16 cellular contexts compared by ENCODE assay signal in the genomic region with DNA sequence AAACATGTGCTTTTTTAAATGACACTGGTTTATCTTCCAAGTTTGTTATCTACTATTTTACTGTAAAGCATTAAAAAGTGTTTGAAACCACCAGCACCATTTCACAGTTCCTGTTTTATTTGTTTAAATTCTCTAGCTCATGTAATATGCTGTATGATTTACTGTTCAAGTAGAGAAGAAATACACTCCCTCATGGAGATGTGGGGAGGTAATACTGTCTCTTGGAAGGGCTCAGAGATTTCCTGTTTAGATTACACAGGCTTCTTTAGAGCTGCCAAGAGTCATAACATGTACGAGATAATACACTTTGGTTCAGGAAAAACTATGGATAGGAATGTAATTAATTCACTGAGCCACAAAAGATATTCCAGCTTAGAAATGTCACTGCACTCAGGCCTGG.
A peak's percentile ranks its signal among the peaks of the same experiment; 100 is the strongest.
DNase-seq lines count a peak whose midpoint lies in the region; ATAC-seq and TF ChIP-seq lines count a peak whose summit lies in the region.
"Had no signal": no experiment of that assay in that cellular context is flagged by ENCODE, and none has a peak within 500 bp of the region (broad histone marks: within the 10 kb centered on the region; RNA-seq: fewer than 3 reads in every experiment).

No MANE protein-coding gene starts in this region.

- H3K27ac ChIP-seq in left ventricle myocardium inferior (replicated peaks) (peak overlapping the region; percentile 30), mesenchymal stem cell (ENCODE audit: low read length, poor library complexity, severe bottlenecking) (no peak overlapping the region), subcutaneous abdominal adipose tissue (ENCODE audit: low read depth, low read length) (peak overlapping the region; percentile 14)
- H3K27ac ChIP-seq: tibial nerve had no signal

- WGBS in mesenchymal stem cell = 0% methylated on average over 1 of the region's 1 CpG

- H3K4me1 ChIP-seq in left ventricle myocardium inferior = peaks cover 25% of the 10 kb centered on the region
- H3K4me1 ChIP-seq in mesenchymal stem cell (ENCODE audit: control insufficient read depth, insufficient read depth, low read depth, low read length) = no peaks in the 10 kb centered on the region
- peaks cover 0 to 26% (median 21%) of the 10 kb centered on the region in 5 donors for H3K4me1 ChIP-seq in subcutaneous abdominal adipose tissue (ENCODE audit: control insufficient read depth in 5 of 5, insufficient read depth in 5 of 5, low read length in 5 of 5)

- no peak overlapping the region for H4K91ac ChIP-seq in mesenchymal stem cell (ENCODE audit: low read length)

- H3K4me2 ChIP-seq in mesenchymal stem cell (ENCODE audit: low read length, poor library complexity, severe bottlenecking) = no peak overlapping the region

- peak overlapping the region in 1 of 2 experiments; percentile 65 for H2BK12ac ChIP-seq in mesenchymal stem cell (ENCODE audit: low read length in 2 of 2)

- no peak overlapping the region for H3K14ac ChIP-seq in mesenchymal stem cell (ENCODE audit: low read length in 2 of 2)

- no peak overlapping the region for H2AK5ac ChIP-seq in mesenchymal stem cell (ENCODE audit: low read length, severe bottlenecking)

- no peak overlapping the region for H3K4me3 ChIP-seq in left ventricle myocardium inferior
- H3K4me3 ChIP-seq in mesenchymal stem cell (ENCODE audit: insufficient read depth in 1 of 2, low read depth in 1 of 2, low read length in 2 of 2) = no peak overlapping the region
- H3K4me3 ChIP-seq in subcutaneous abdominal adipose tissue (ENCODE audit: low read depth in 1 of 5, low read length in 5 of 5) = no peak overlapping the region
- H3K4me3 ChIP-seq: lung, tibial nerve had no signal

- H2AFZ ChIP-seq in mesenchymal stem cell (ENCODE audit: low read depth, low read length) = no peak overlapping the region

- H3K9me3 ChIP-seq in left ventricle myocardium inferior (replicated peaks) (no peaks in the 10 kb centered on the region), mesenchymal stem cell (ENCODE audit: control insufficient read depth, low read length) (no peaks in the 10 kb centered on the region), subcutaneous abdominal adipose tissue (ENCODE audit: control insufficient read depth in 5 of 5, low read length in 5 of 5) (no peaks in the 10 kb centered on the region)
- H3K9me3 ChIP-seq: tibial nerve had no signal

- no peaks in the 10 kb centered on the region for H3K79me1 ChIP-seq in mesenchymal stem cell (replicated peaks; ENCODE audit: low read length, poor library complexity, severe bottlenecking)

- H3K9ac ChIP-seq in mesenchymal stem cell (ENCODE audit: low read length) = no peak overlapping the region
- H3K9ac ChIP-seq in subcutaneous abdominal adipose tissue (ENCODE audit: low read length in 5 of 5) = peak overlapping the region in 2 of 5 donors; percentile 16 to 26

- intact Hi-C loops in left ventricle myocardium inferior (cut with micrococcal nuclease) = no loop called here
- intact Hi-C loops in Right ventricle myocardium inferior (cut with DNase I) = no loop called here

- H3K4ac ChIP-seq in mesenchymal stem cell (ENCODE audit: low read depth in 1 of 2, low read length in 2 of 2) = peak overlapping the region in 1 of 2 experiments; percentile 92

- peak overlapping the region; percentile 29 for H2BK120ac ChIP-seq in mesenchymal stem cell (ENCODE audit: low read depth, low read length)

- ATAC-seq in Right ventricle myocardium inferior = no peak
- ATAC-seq: natural killer cell treated with Interleukin-12 subunit alpha and Interleukin-12 subunit beta and Interleukin-15 and Interleukin-18, amount 100 ng/mL, for 72 hours had no signal

- no peak for DNase-seq in left ventricle myocardium inferior
- no peak for DNase-seq in Right ventricle myocardium inferior (ENCODE audit: missing footprints)
- DNase-seq in astrocyte of the hippocampus (ENCODE audit: low read depth, low spot score) = peak; percentile 4
- DNase-seq in mesenchymal stem cell = peak; percentile 67
- DNase-seq in hepatic stellate cell (ENCODE audit: low spot score) = no peak
- no peak for DNase-seq in UCSD-AML1 (lab: John Stamatoyannopoulos, UW; ENCODE audit: unreplicated experiment)
- DNase-seq in occipital lobe (lab: John Stamatoyannopoulos, UW) = no peak
- DNase-seq: 8988T; NCI-H2029; stimulated activated CD4-positive, alpha-beta T cell treated with anti-CD3 and anti-CD28 coated beads, Interleukin-15, amount 100 ng/mL, for 24 hours; stimulated activated naive CD4-positive, alpha-beta T cell; T-helper 17 cell had no signal

- peak overlapping the region; percentile 75 to 87 for H3K18ac ChIP-seq in mesenchymal stem cell (ENCODE audit: low read depth in 1 of 2, low read length in 2 of 2)

- no peak overlapping the region for H3K23ac ChIP-seq in mesenchymal stem cell (ENCODE audit: low read length in 2 of 2)

- H4K8ac ChIP-seq in mesenchymal stem cell (ENCODE audit: low read length) = no peak overlapping the region

- no peak overlapping the region for H2BK15ac ChIP-seq in mesenchymal stem cell (ENCODE audit: low read depth, poor library complexity, severe bottlenecking)

- no peak for TF ChIP-seq CTCF in left ventricle myocardium inferior (IDR thresholded peaks at IDR 0.05; ENCODE audit: borderline replicate concordance)

- H2BK5ac ChIP-seq in mesenchymal stem cell (ENCODE audit: low read depth, low read length, poor library complexity, severe bottlenecking) = no peak overlapping the region

- H3K36me3 ChIP-seq in left ventricle myocardium inferior = no peaks in the 10 kb centered on the region
- no peaks in the 10 kb centered on the region for H3K36me3 ChIP-seq in mesenchymal stem cell (ENCODE audit: control insufficient read depth in 1 of 2, insufficient read depth in 2 of 2, low read depth in 1 of 2, low read length in 2 of 2)
- peaks cover 0 to 8% (median 0%) of the 10 kb centered on the region in 5 donors for H3K36me3 ChIP-seq in subcutaneous abdominal adipose tissue (ENCODE audit: control insufficient read depth in 5 of 5, insufficient read depth in 5 of 5, low read length in 5 of 5)
- H3K36me3 ChIP-seq: tibial nerve had no signal

- no peaks in the 10 kb centered on the region for H3K27me3 ChIP-seq in left ventricle myocardium inferior (ENCODE audit: low read depth)
- no peaks in the 10 kb centered on the region for H3K27me3 ChIP-seq in mesenchymal stem cell (ENCODE audit: control insufficient read depth in 1 of 2, insufficient read depth in 1 of 2, low read length in 2 of 2)
- H3K27me3 ChIP-seq in subcutaneous abdominal adipose tissue (ENCODE audit: control insufficient read depth in 5 of 5, insufficient read depth in 4 of 5, low read length in 5 of 5) = no peaks in the 10 kb centered on the region
- H3K27me3 ChIP-seq: tibial nerve had no signal

Comparison
In these comparisons a context has a peak if more than half of its experiments do, and no peak if none do; other contexts are left out.
1. DNase-seq: peak in astrocyte of the hippocampus (single experiment) and mesenchymal stem cell (single experiment); none in left ventricle myocardium inferior (single experiment), Right ventricle myocardium inferior (single experiment), hepatic stellate cell (single experiment), UCSD-AML1 (single experiment) and occipital lobe (single experiment).